Comparison of ENCODE assay signal across 8 cellular contexts in genomic region chr19:19865750-19866598, GRCh38. TPM values are rescaled to one million over a fixed set of nuclear protein-coding genes. Genes with fewer than 3 reads are reported as not detected.
A peak's percentile ranks its signal among the peaks of the same experiment; 100 is the strongest.
DNase-seq lines count a peak whose midpoint lies in the region; ATAC-seq and TF ChIP-seq lines count a peak whose summit lies in the region.

Gene ZNF253, plus strand, starts transcription at chr19:19865882. Its CDS starts 115 bp downstream, at chr19:19865997.

- CTCF ChIA-PET in mammary epithelial cell (lab: Charles Lee; ENCODE audit: low non-redundant PET), result no interaction called here

- peak within 1 kb of the TSS; percentile 98 for H2AFZ ChIP-seq in mammary epithelial cell (ENCODE audit: low read depth, low read length)

- 2% methylated on average over 35 of the region's 43 CpGs for WGBS in mammary epithelial cell (ENCODE audit: low coverage, missing lambda C conversion rate)

- TF ChIP-seq CTCF in WERI-Rb-1 (IDR thresholded peaks at IDR 0.05; ENCODE audit: low read depth, low read length) (no peak), mammary epithelial cell (conservative IDR thresholded peaks at IDR 0.05 in 1 of 2, IDR thresholded peaks at IDR 0.05 in 1 of 2; ENCODE audit: extremely low read depth in 1 of 2, insufficient read depth in 1 of 2, low read depth in 1 of 2, low read length in 2 of 2) (no peak)

- intact Hi-C loops in mammary epithelial cell (cut with micrococcal nuclease), result loop anchor here (2.0 to 5.0 kb wide), 3 partner anchors 35 to 199 kb away; partner anchors contain the start of genes ZNF101 and ZNF93

- in situ Hi-C loops in mammary epithelial cell (cut with MboI; ENCODE audit: low sequenced_read_pairs in 2 of 2), result no loop called here

- DNase-seq in A172 (ENCODE audit: low spot score) (peak; percentile 90), NCI-H2196 (lab: John Stamatoyannopoulos, UW; ENCODE audit: unreplicated experiment) (peak; percentile 95), WERI-Rb-1 (peak; percentile 98), mammary epithelial cell (peak; percentile 92), iPS-NIHi11 (ENCODE audit: low spot score) (peak; percentile 84)

- H3K4me3 ChIP-seq in WERI-Rb-1 (ENCODE audit: low read depth, low read length), result peak within 1 kb of the TSS; percentile 95
- peak within 1 kb of the TSS; percentile 57 to 79 (median 57) for H3K4me3 ChIP-seq in mammary epithelial cell (replicated peaks in 1 of 3; ENCODE audit: insufficient read depth in 1 of 3, low read depth in 2 of 3, low read length in 3 of 3)
- peak within 1 kb of the TSS; percentile 43 to 96 (median 73) for H3K4me3 ChIP-seq in skin epidermis

- H3K4me2 ChIP-seq in mammary epithelial cell (ENCODE audit: insufficient read depth, low read depth, low read length), result peak within 1 kb of the TSS; percentile 72

- H3K9me3 ChIP-seq in WERI-Rb-1 (ENCODE audit: severe bottlenecking) (peaks cover 12% of the 10 kb centered on the region), mammary epithelial cell (replicated peaks; ENCODE audit: insufficient read depth, low read length) (peaks cover 2% of the 10 kb centered on the region)

- H3K36me3 ChIP-seq in WERI-Rb-1 (peaks cover 14% of the 10 kb centered on the region), mammary epithelial cell (ENCODE audit: insufficient read depth, low read length) (no peaks in the 10 kb centered on the region)

- no peaks in the 10 kb centered on the region for H4K20me1 ChIP-seq in mammary epithelial cell (ENCODE audit: insufficient read depth, low read length)

- peak within 1 kb of the TSS; percentile 99 for H3K27ac ChIP-seq in WERI-Rb-1
- H3K27ac ChIP-seq in mammary epithelial cell (ENCODE audit: insufficient read depth, low read depth, low read length), result no peak within 1 kb of the TSS
- peak within 1 kb of the TSS; percentile 44 to 95 (median 89) for H3K27ac ChIP-seq in skin epidermis

- H3K79me2 ChIP-seq in mammary epithelial cell (ENCODE audit: insufficient read depth, low read length), result peaks cover 7% of the 10 kb centered on the region

- peak; percentile 97 for ATAC-seq in GM18858 (IDR thresholded peaks at IDR 0.05; ENCODE audit: unreplicated experiment)
- peak; percentile 95 for ATAC-seq in HG03097 (IDR thresholded peaks at IDR 0.05; ENCODE audit: low FRiP score, unreplicated experiment)

- BruUV-seq in mammary epithelial cell (replicated peaks; lab: Mats Ljungman, UMichigan), result TSS peak; percentile 66

- H3K4me1 ChIP-seq in mammary epithelial cell (ENCODE audit: insufficient read depth, low read length), result peaks cover 3% of the 10 kb centered on the region

- dilution Hi-C loops in mammary epithelial cell (cut with HindIII; ENCODE audit: low sequenced_read_pairs), result no loop called here

- H3K9ac ChIP-seq in mammary epithelial cell (ENCODE audit: insufficient read depth, low read length), result peak within 1 kb of the TSS; percentile 43

- no peaks in the 10 kb centered on the region for H3K27me3 ChIP-seq in WERI-Rb-1 (ENCODE audit: insufficient read depth, low read depth, severe bottlenecking)
- H3K27me3 ChIP-seq in mammary epithelial cell (ENCODE audit: insufficient read depth, low read length), result no peaks in the 10 kb centered on the region

RNA-seq across cellular contexts. Expression of gene ZNF253, which starts in this region (rescaled TPM):
- total RNA-seq in A172 (2014; rRNA removed; shearing (Covaris generic)), result 4.2 and 4.4 TPM in 2 replicates
- total RNA-seq in mammary epithelial cell, result 10 to 100 TPM in 1 of 2 donors, 1 to 10 TPM in 1; 5.6 to 11.5 TPM
- 0.88 TPM for polyA plus RNA-seq in mammary epithelial cell
- polyA minus RNA-seq in mammary epithelial cell, result 0.67 TPM
